Comparison of ENCODE assay signal across 1 cellular context in genomic region chr11:60242607-60243292, GRCh38.
TF ChIP-seq lines count a peak whose summit lies in the region.

TSS of gene MS4A4E (minus strand) at chr11:60243137. CDS start at chr11:60230055, 13,082 bp downstream.

TF ChIP-seq in H1, 55 proteins besides CTCF, POLR2A, EP300 and RAD21 (continued from another document):
- TF ChIP-seq MAX (IDR thresholded peaks at IDR 0.05) (no peak), ASH2L (IDR thresholded peaks at IDR 0.05; ENCODE audit: low read length) (no peak), EGR1 (IDR thresholded peaks at IDR 0.05; ENCODE audit: borderline replicate concordance, low read depth, low read length) (no peak), TEAD4 (IDR thresholded peaks at IDR 0.05; ENCODE audit: low read depth, low read length) (no peak)
